In the genomic region with DNA sequence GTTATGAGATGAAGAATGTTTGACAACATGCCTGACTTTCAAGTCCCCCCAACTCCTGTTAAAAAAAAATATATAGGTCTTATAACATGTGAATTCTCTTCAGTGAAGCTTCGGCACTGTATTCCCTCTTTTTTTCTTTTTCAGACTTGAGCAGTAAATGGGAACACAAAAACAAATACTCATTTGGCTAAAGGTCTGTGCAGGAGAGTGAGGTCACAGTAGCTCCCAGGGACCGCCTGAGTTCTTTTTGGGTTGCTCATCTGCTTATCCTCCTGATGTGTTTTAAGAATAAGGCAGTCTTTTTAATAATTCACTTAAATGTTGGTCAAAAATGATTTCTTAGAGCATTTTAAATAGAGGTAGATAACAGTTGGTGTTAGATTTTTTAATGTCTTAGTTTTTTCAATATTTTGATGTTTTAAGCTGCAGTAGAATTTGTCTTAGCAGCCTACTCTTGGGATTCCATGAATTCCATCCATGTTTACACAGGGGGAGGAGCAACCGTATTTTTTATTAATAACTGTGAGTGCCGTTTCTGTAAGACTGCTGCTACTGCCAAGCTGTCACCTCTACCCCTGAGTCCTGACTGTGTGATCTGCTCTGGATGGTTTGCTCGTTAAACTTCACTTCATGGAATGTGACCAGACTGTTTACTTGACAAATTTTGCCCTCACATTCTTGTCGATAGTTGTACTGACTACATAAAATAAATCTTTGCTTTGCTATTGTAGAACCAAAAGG, we compare ENCODE assay signal across 10 cellular contexts. TPM values are rescaled to one million over a fixed set of nuclear protein-coding genes. Genes with fewer than 3 reads are reported as not detected.
DNase-seq lines count a peak whose midpoint lies in the region; ATAC-seq and TF ChIP-seq lines count a peak whose summit lies in the region.
"Had no signal": no experiment of that assay in that cellular context is flagged by ENCODE, and none has a peak within 500 bp of the region (broad histone marks: within the 10 kb centered on the region; RNA-seq: fewer than 3 reads in every experiment).

No MANE protein-coding gene starts in this region.

- intact Hi-C loops in prostate gland (cut with DNase I): no loop called here

- CTCF ChIA-PET in CD8-positive, alpha-beta memory T cell (lab: Charles Lee): no interaction called here

- H3K36me3 Mint-ChIP-seq in CD8-positive, alpha-beta memory T cell: peaks cover 4 to 96% (median 15%) of the 10 kb centered on the region in 3 donors

- peaks cover 50% of the 10 kb centered on the region for H3K36me3 ChIP-seq in CD8-positive, alpha-beta memory T cell (ENCODE audit: insufficient read depth, low read length)
- peaks cover 0 to 6% of the 10 kb centered on the region in 2 donors for H3K36me3 ChIP-seq in prostate gland

- no peaks in the 10 kb centered on the region for H3K27me3 ChIP-seq in CD8-positive, alpha-beta memory T cell (ENCODE audit: insufficient read depth, low read length, poor library complexity, severe bottlenecking)
- H3K27me3 ChIP-seq in prostate gland (replicated peaks; ENCODE audit: insufficient read depth): no peaks in the 10 kb centered on the region

- 16% methylated on average over 6 of the region's 6 CpGs for WGBS in prostate gland

- H3K9me3 ChIP-seq in CD8-positive, alpha-beta memory T cell (ENCODE audit: low read length): no peaks in the 10 kb centered on the region
- no peaks in the 10 kb centered on the region for H3K9me3 ChIP-seq in prostate gland

- H3K27ac ChIP-seq in CD8-positive, alpha-beta memory T cell (ENCODE audit: low read depth, low read length): no peak overlapping the region
- H3K27ac ChIP-seq in VCaP (peak overlapping the region; percentile 38), prostate gland (peak overlapping the region; percentile 25 to 32)

- no peaks in the 10 kb centered on the region for H3K27me3 Mint-ChIP-seq in CD8-positive, alpha-beta memory T cell

- in situ Hi-C loops in GM13977 (cut with MboI; ENCODE audit: low pct_unique_long_range_greater_than_20kb, low sequenced_read_pairs, unreplicated experiment): no loop called here

- TF ChIP-seq CTCF in VCaP (conservative IDR thresholded peaks at IDR 0.05): no peak
- TF ChIP-seq CTCF in prostate gland (IDR thresholded peaks at IDR 0.05): no peak
- TF ChIP-seq CTCF in GM13977 (IDR thresholded peaks at IDR 0.05; ENCODE audit: extremely low read depth, insufficient read depth, missing control alignments): no peak

- H3K4me1 ChIP-seq in CD8-positive, alpha-beta memory T cell (ENCODE audit: insufficient read depth, low read length): peaks cover 37% of the 10 kb centered on the region
- peaks cover 38% of the 10 kb centered on the region for H3K4me1 ChIP-seq in prostate gland (replicated peaks)

- no peak for TF ChIP-seq POLR2A in prostate gland (IDR thresholded peaks at IDR 0.05)

- H3K9me3 Mint-ChIP-seq in CD8-positive, alpha-beta memory T cell: no peaks in the 10 kb centered on the region

- DNase-seq in CD8-positive, alpha-beta memory T cell: no peak
- peak; percentile 44 for DNase-seq in glomerular visceral epithelial cell (ENCODE audit: extremely low spot score)
- no peak for DNase-seq in prostate gland (ENCODE audit: low spot score)
- no peak for DNase-seq in GM13977 (ENCODE audit: low spot score)
- DNase-seq in cortex of kidney (lab: John Stamatoyannopoulos, UW): no peak
- no peak for DNase-seq in NCI-H1048 (lab: John Stamatoyannopoulos, UW)
- DNase-seq: effector CD8-positive, alpha-beta T cell; NCI-H1105 had no signal

- no peak overlapping the region for H3K4me3 ChIP-seq in CD8-positive, alpha-beta memory T cell (ENCODE audit: low read length)
- no peak overlapping the region for H3K4me3 ChIP-seq in prostate gland

- peaks cover 76 to 93% (median 90%) of the 10 kb centered on the region in 3 donors for H3K4me1 Mint-ChIP-seq in CD8-positive, alpha-beta memory T cell

- peak overlapping the region in 5 of 7 donors; percentile 13 to 46 (median 40) for H3K4me3 Mint-ChIP-seq in CD8-positive, alpha-beta memory T cell

- POLR2A ChIA-PET in CD8-positive, alpha-beta memory T cell (lab: Charles Lee): no interaction called here

- H3K27ac Mint-ChIP-seq in CD8-positive, alpha-beta memory T cell: peak overlapping the region in 7 of 8 donors; percentile 11 to 83 (median 66)

- no peak for ATAC-seq in HG03571 (IDR thresholded peaks at IDR 0.05; ENCODE audit: unreplicated experiment)

RNA-seq across cellular contexts. Expression of gene HNRNPM, which starts 14.9 kb away (rescaled TPM):
- total RNA-seq in CD8-positive, alpha-beta memory T cell: 100 to 1,000 TPM; 336 to 338 TPM
- polyA plus RNA-seq in CD8-positive, alpha-beta memory T cell: 311 TPM
- 100 to 1,000 TPM; 111 to 147 TPM for total RNA-seq in prostate gland

RNA-seq across cellular contexts. Expression of gene PRAM1, which starts 42.8 kb away (rescaled TPM):
- under 1 TPM; 0.55 to 0.64 TPM for total RNA-seq in CD8-positive, alpha-beta memory T cell
- 0.39 TPM for polyA plus RNA-seq in CD8-positive, alpha-beta memory T cell
- 1 to 10 TPM; 2.4 to 5.3 TPM for total RNA-seq in prostate gland

RNA-seq across cellular contexts. Expression of gene MARCHF2, which starts 46.6 kb away (rescaled TPM):
- 10 to 100 TPM; 13.1 to 14.1 TPM for total RNA-seq in CD8-positive, alpha-beta memory T cell
- polyA plus RNA-seq in CD8-positive, alpha-beta memory T cell: 51.0 TPM
- total RNA-seq in prostate gland: 100 to 1,000 TPM; 119 to 163 TPM

RNA-seq across cellular contexts. Expression of gene ZNF414, which starts 54.3 kb away (rescaled TPM):
- total RNA-seq in CD8-positive, alpha-beta memory T cell: 10 to 100 TPM; 25.7 to 26.0 TPM
- polyA plus RNA-seq in CD8-positive, alpha-beta memory T cell: 18.0 TPM
- 10 to 100 TPM; 24.4 to 59.5 TPM for total RNA-seq in prostate gland

Comparison
In these comparisons a context has a peak if more than half of its experiments do, and no peak if none do; other contexts are left out.
1. RNA of gene MARCHF2, which starts 46.6 kb away (total RNA-seq): 119 to 163 TPM in prostate gland; 13.1 to 14.1 TPM in CD8-positive, alpha-beta memory T cell; every median in the first group is over 4 times any median in the second.